Comparison of ENCODE assay signal across 8 cellular contexts in the genomic region with DNA sequence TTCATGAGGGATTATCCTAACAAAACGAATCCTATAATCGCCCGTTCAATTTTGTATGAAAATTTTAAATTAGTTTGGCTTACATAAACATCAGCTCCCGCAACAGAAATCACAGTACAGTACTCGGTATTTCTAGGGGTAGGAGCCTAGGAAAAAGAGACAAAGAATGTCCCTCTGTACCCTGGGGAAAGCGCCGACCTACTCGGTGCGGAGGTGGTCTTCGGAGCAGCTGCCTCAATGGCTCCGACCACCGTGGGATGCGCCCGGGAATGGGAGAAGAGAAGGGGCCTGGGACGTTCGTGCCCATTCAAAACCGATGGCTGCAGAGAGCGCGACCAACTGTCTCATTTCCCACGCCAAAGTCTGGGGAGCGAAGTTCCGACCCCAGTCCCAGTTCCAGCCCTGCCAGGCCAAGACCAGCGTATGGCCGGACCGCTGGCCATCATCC.
DNase-seq lines count a peak whose midpoint lies in the region; TF ChIP-seq lines count a peak whose summit lies in the region.

No MANE protein-coding gene starts in this region.

- peak overlapping the region; percentile 72 for H3K4me3 ChIP-seq in OCI-LY1 (ENCODE audit: low read depth, low read length, poor library complexity, severe bottlenecking)
- H3K4me3 ChIP-seq in epithelial cell of esophagus (ENCODE audit: low read length): peak overlapping the region; percentile 74
- peak overlapping the region; percentile 83 for H3K4me3 ChIP-seq in parathyroid adenoma (ENCODE audit: low read depth, low read length)

- H3K9me2 ChIP-seq in OCI-LY1 (ENCODE audit: low read depth, low read length): no peaks in the 10 kb centered on the region

- H3K36me3 ChIP-seq in OCI-LY1 (ENCODE audit: insufficient read depth, low read length) (no peaks in the 10 kb centered on the region), parathyroid adenoma (ENCODE audit: control insufficient read depth, insufficient read depth, low read length) (no peaks in the 10 kb centered on the region)

- DNase-seq in T-helper 1 cell: no peak
- no peak for DNase-seq in epithelial cell of esophagus (ENCODE audit: low read depth)
- DNase-seq in NCI-H1694 treated with DMSO at 0.1 percent for 48 hours (lab: John Stamatoyannopoulos, UW): no peak
- DNase-seq in NCI-H128 (lab: John Stamatoyannopoulos, UW; ENCODE audit: unreplicated experiment): no peak
- no peak for DNase-seq in GM13977 (ENCODE audit: low spot score)

- in situ Hi-C loops in GM13977 (cut with MboI; ENCODE audit: low pct_unique_long_range_greater_than_20kb, low sequenced_read_pairs, unreplicated experiment): no loop called here

- H3K27me3 Mint-ChIP-seq in T-helper 1 cell treated with Interleukin-12 subunit alpha and Interleukin-12 subunit beta and Interleukin-4 antibody, amounts not matched to agents 30 μg/mL and 1 μg/mL, for 36 hours (ENCODE audit: low read depth): no peaks in the 10 kb centered on the region

- peaks cover 26% of the 10 kb centered on the region for H3K4me1 Mint-ChIP-seq in T-helper 1 cell treated with Interleukin-12 subunit alpha and Interleukin-12 subunit beta and Interleukin-4 antibody, amounts not matched to agents 30 μg/mL and 1 μg/mL, for 36 hours (ENCODE audit: low read depth)

- H3K79me2 ChIP-seq in OCI-LY1 (ENCODE audit: insufficient read depth, low read length) (peaks cover 18% of the 10 kb centered on the region), parathyroid adenoma (peaks cover 7% of the 10 kb centered on the region)

- H3K36me3 Mint-ChIP-seq in T-helper 1 cell treated with Interleukin-12 subunit alpha and Interleukin-12 subunit beta and Interleukin-4 antibody, amounts not matched to agents 30 μg/mL and 1 μg/mL, for 36 hours (ENCODE audit: low read depth): peaks cover 8% of the 10 kb centered on the region

- H3K4me1 ChIP-seq in OCI-LY1 (ENCODE audit: insufficient read depth, low read length, severe bottlenecking) (peaks cover 29% of the 10 kb centered on the region), parathyroid adenoma (peaks cover 3% of the 10 kb centered on the region)

- peaks cover 5% of the 10 kb centered on the region; the same call in 1 of the 2 replicates for H3F3A ChIP-seq in OCI-LY1 (ENCODE audit: insufficient read depth, low read length)

- H3K4me3 Mint-ChIP-seq in T-helper 1 cell treated with Interleukin-12 subunit alpha and Interleukin-12 subunit beta and Interleukin-4 antibody, amounts not matched to agents 30 μg/mL and 1 μg/mL, for 36 hours: peak overlapping the region; percentile 89

- H3K9me3 ChIP-seq in OCI-LY1 (ENCODE audit: low read length): no peaks in the 10 kb centered on the region
- H3K9me3 ChIP-seq in parathyroid adenoma (ENCODE audit: control insufficient read depth, low read length): no peaks in the 10 kb centered on the region

- TF ChIP-seq CTCF in OCI-LY1 (IDR thresholded peaks at IDR 0.05; ENCODE audit: low read length): no peak
- TF ChIP-seq CTCF in epithelial cell of esophagus (IDR thresholded peaks at IDR 0.05; ENCODE audit: insufficient read depth, low read depth, low read length, missing control alignments): no peak
- TF ChIP-seq CTCF in parathyroid adenoma (IDR thresholded peaks at IDR 0.05): no peak
- TF ChIP-seq CTCF in GM13977 (IDR thresholded peaks at IDR 0.05; ENCODE audit: extremely low read depth, insufficient read depth, missing control alignments): no peak

- no peaks in the 10 kb centered on the region for H3K9me3 Mint-ChIP-seq in T-helper 1 cell treated with Interleukin-12 subunit alpha and Interleukin-12 subunit beta and Interleukin-4 antibody, amounts not matched to agents 30 μg/mL and 1 μg/mL, for 36 hours

- no peaks in the 10 kb centered on the region for H3K27me3 ChIP-seq in OCI-LY1 (ENCODE audit: insufficient read depth, low read length)
- no peaks in the 10 kb centered on the region for H3K27me3 ChIP-seq in parathyroid adenoma (ENCODE audit: control insufficient read depth, insufficient read depth, low read length)

- H3K4me2 ChIP-seq in OCI-LY1 (ENCODE audit: low read length) (peak overlapping the region; percentile 85), parathyroid adenoma (ENCODE audit: low read length) (peak overlapping the region; percentile 72)

- no peak overlapping the region for H2AFZ ChIP-seq in OCI-LY1 (ENCODE audit: low read length)
- H2AFZ ChIP-seq in parathyroid adenoma: peak overlapping the region; percentile 99

- H4K20me1 ChIP-seq in OCI-LY1 (ENCODE audit: insufficient read depth, low read length): no peaks in the 10 kb centered on the region

- H3K27ac Mint-ChIP-seq in T-helper 1 cell treated with Interleukin-12 subunit alpha and Interleukin-12 subunit beta and Interleukin-4 antibody, amounts not matched to agents 30 μg/mL and 1 μg/mL, for 36 hours: peak overlapping the region; percentile 68

- H3K27ac ChIP-seq in OCI-LY1 (ENCODE audit: low read depth, low read length, poor library complexity, severe bottlenecking) (no peak overlapping the region), parathyroid adenoma (peak overlapping the region; percentile 68)

- H3K9ac ChIP-seq in OCI-LY1 (ENCODE audit: low read length) (peak overlapping the region; percentile 72), parathyroid adenoma (peak overlapping the region; percentile 63)
